Comparison of ENCODE assay signal across 17 cellular contexts in genomic region chr7:825386-825785, GRCh38. TPM values are rescaled to one million over a fixed set of nuclear protein-coding genes. Genes with fewer than 3 reads are reported as not detected.
DNase-seq lines count a peak whose midpoint lies in the region; ATAC-seq, FAIRE-seq and TF ChIP-seq lines count a peak whose summit lies in the region.
"Had no signal": no experiment of that assay in that cellular context is flagged by ENCODE, and none has a peak within 500 bp of the region (broad histone marks: within the 10 kb centered on the region; RNA-seq: fewer than 3 reads in every experiment).

No MANE protein-coding gene starts in this region.

- peaks cover 96% of the 10 kb centered on the region for H3K79me2 ChIP-seq in mammary epithelial cell (ENCODE audit: insufficient read depth, low read length)

- dilution Hi-C loops in mammary epithelial cell (cut with HindIII; ENCODE audit: low sequenced_read_pairs) = no loop called here

- H4K91ac ChIP-seq in mesenchymal stem cell (ENCODE audit: low read length) = no peak overlapping the region

- TF ChIP-seq CTCF in breast epithelium (IDR thresholded peaks at IDR 0.05) (no peak), mammary epithelial cell (conservative IDR thresholded peaks at IDR 0.05 in 1 of 2, IDR thresholded peaks at IDR 0.05 in 1 of 2; ENCODE audit: extremely low read depth in 1 of 2, insufficient read depth in 1 of 2, low read depth in 1 of 2, low read length in 2 of 2) (no peak), choroid plexus epithelial cell (conservative IDR thresholded peaks at IDR 0.05; ENCODE audit: low read depth, low read length) (no peak), upper lobe of left lung (IDR thresholded peaks at IDR 0.05) (no peak)

- no peak overlapping the region for H2AK5ac ChIP-seq in mesenchymal stem cell (ENCODE audit: low read length, severe bottlenecking)

- peak in 1 of 2 donors; percentile 39 for ATAC-seq in upper lobe of left lung (ENCODE audit: low FRiP score in 2 of 2)
- ATAC-seq in HG02970 (IDR thresholded peaks at IDR 0.05; ENCODE audit: low FRiP score, unreplicated experiment) = no peak
- ATAC-seq: mucosa of descending colon had no signal

- no peak overlapping the region for H2BK5ac ChIP-seq in mesenchymal stem cell (ENCODE audit: low read depth, low read length, poor library complexity, severe bottlenecking)

- H3K79me1 ChIP-seq in mesenchymal stem cell (replicated peaks; ENCODE audit: low read length, poor library complexity, severe bottlenecking) = peaks cover 6% of the 10 kb centered on the region

- H3K23ac ChIP-seq in mesenchymal stem cell (ENCODE audit: low read length in 2 of 2) = no peak overlapping the region

- H2BK120ac ChIP-seq in mesenchymal stem cell (ENCODE audit: low read depth, low read length) = no peak overlapping the region

- 96% methylated on average over 6 of the region's 6 CpGs for WGBS in mammary epithelial cell (ENCODE audit: low coverage, missing lambda C conversion rate)
- WGBS in mesenchymal stem cell = 86% methylated on average over 5 of the region's 6 CpGs
- WGBS in upper lobe of left lung, 2 donors = 76 to 78% methylated on average over 6 of the region's 6 CpGs

- H3K14ac ChIP-seq in mesenchymal stem cell (ENCODE audit: low read length in 2 of 2) = no peak overlapping the region

- H3K27ac ChIP-seq in breast epithelium (peak overlapping the region; percentile 64 to 73), mammary epithelial cell (ENCODE audit: insufficient read depth, low read depth, low read length) (no peak overlapping the region), mesenchymal stem cell (ENCODE audit: low read length, poor library complexity, severe bottlenecking) (no peak overlapping the region), upper lobe of left lung (peak overlapping the region in 3 of 4 donors; percentile 41 to 84 (median 72))
- H3K27ac ChIP-seq: parathyroid adenoma had no signal

- H3K27me3 ChIP-seq in breast epithelium = no peaks in the 10 kb centered on the region
- no peaks in the 10 kb centered on the region for H3K27me3 ChIP-seq in mammary epithelial cell (ENCODE audit: insufficient read depth, low read length)
- no peaks in the 10 kb centered on the region for H3K27me3 ChIP-seq in mesenchymal stem cell (ENCODE audit: control insufficient read depth in 1 of 2, insufficient read depth in 1 of 2, low read length in 2 of 2)
- H3K27me3 ChIP-seq in upper lobe of left lung = no peaks in the 10 kb centered on the region

- DNase-seq in breast epithelium (ENCODE audit: low spot score in 2 of 2) (no peak), mammary epithelial cell (no peak), choroid plexus epithelial cell (ENCODE audit: low read depth) (peak; percentile 64), mesenchymal stem cell (no peak), upper lobe of left lung (no peak), GM12892 (ENCODE audit: insufficient read length) (no peak), erythroblast (lab: John Stamatoyannopoulos, UW) (no peak)
- DNase-seq: 8988T; activated CD4-positive, alpha-beta T cell treated with anti-CD3 and anti-CD28 coated beads for 4 hours; NCI-H1930; NCI-H748 treated with DMSO at 0.1 percent for 48 hours; trophoblast cell had no signal

- in situ Hi-C loops in mammary epithelial cell (cut with MboI; ENCODE audit: low sequenced_read_pairs in 2 of 2) = no loop called here

- FAIRE-seq in GM12892 (lab: Jason Lieb, UNC) = no peak
- FAIRE-seq: GM19239, HTR-8/SVneo had no signal

- no peaks in the 10 kb centered on the region for H3K36me3 ChIP-seq in breast epithelium
- H3K36me3 ChIP-seq in mammary epithelial cell (ENCODE audit: insufficient read depth, low read length) = no peaks in the 10 kb centered on the region
- H3K36me3 ChIP-seq in mesenchymal stem cell (ENCODE audit: control insufficient read depth in 1 of 2, insufficient read depth in 2 of 2, low read depth in 1 of 2, low read length in 2 of 2) = peaks cover 17 to 22% of the 10 kb centered on the region in 2 experiments
- H3K36me3 ChIP-seq in upper lobe of left lung = peaks cover 0 to 3% (median 0%) of the 10 kb centered on the region in 4 donors

- no TSS peak for BruUV-seq in mammary epithelial cell (replicated peaks; lab: Mats Ljungman, UMichigan)

- no peak for TF ChIP-seq POLR2A in breast epithelium (IDR thresholded peaks at IDR 0.05)
- no peak for TF ChIP-seq POLR2A in upper lobe of left lung (IDR thresholded peaks at IDR 0.05)
- no peak for TF ChIP-seq POLR2A in GM12892 (IDR thresholded peaks at IDR 0.05; ENCODE audit: low read depth, low read length)
- TF ChIP-seq POLR2A in erythroblast (IDR thresholded peaks at IDR 0.05; ENCODE audit: low read length) = no peak

- H4K20me1 ChIP-seq in mammary epithelial cell (ENCODE audit: insufficient read depth, low read length) = no peaks in the 10 kb centered on the region

- intact Hi-C loops in breast epithelium (cut with DNase I; ENCODE audit: low total_unique reads) = no loop called here
- intact Hi-C loops in mammary epithelial cell (cut with micrococcal nuclease) = no loop called here

- H2AFZ ChIP-seq in mammary epithelial cell (ENCODE audit: low read depth, low read length) = no peak overlapping the region
- H2AFZ ChIP-seq in mesenchymal stem cell (ENCODE audit: low read depth, low read length) = no peak overlapping the region
- H2AFZ ChIP-seq: parathyroid adenoma had no signal

- no peak overlapping the region for H2BK15ac ChIP-seq in mesenchymal stem cell (ENCODE audit: low read depth, poor library complexity, severe bottlenecking)

- no peaks in the 10 kb centered on the region for H3K9me3 ChIP-seq in breast epithelium
- no peaks in the 10 kb centered on the region for H3K9me3 ChIP-seq in mammary epithelial cell (replicated peaks; ENCODE audit: insufficient read depth, low read length)
- H3K9me3 ChIP-seq in mesenchymal stem cell (ENCODE audit: control insufficient read depth, low read length) = no peaks in the 10 kb centered on the region
- H3K9me3 ChIP-seq in upper lobe of left lung = no peaks in the 10 kb centered on the region
- H3K9me3 ChIP-seq: mucosa of descending colon had no signal

- no peak for TF ChIP-seq EP300 in upper lobe of left lung (IDR thresholded peaks at IDR 0.05)

- no peak overlapping the region for H3K18ac ChIP-seq in mesenchymal stem cell (ENCODE audit: low read depth in 1 of 2, low read length in 2 of 2)

- no peak overlapping the region for H4K8ac ChIP-seq in mesenchymal stem cell (ENCODE audit: low read length)

- CTCF ChIA-PET in mammary epithelial cell (lab: Charles Lee; ENCODE audit: low non-redundant PET) = no interaction called here

- no peak overlapping the region for H3K4me2 ChIP-seq in mammary epithelial cell (ENCODE audit: insufficient read depth, low read depth, low read length)
- no peak overlapping the region for H3K4me2 ChIP-seq in mesenchymal stem cell (ENCODE audit: low read length, poor library complexity, severe bottlenecking)

- H3K4ac ChIP-seq in mesenchymal stem cell (ENCODE audit: low read depth in 1 of 2, low read length in 2 of 2) = no peak overlapping the region

- H2BK12ac ChIP-seq in mesenchymal stem cell (ENCODE audit: low read length in 2 of 2) = no peak overlapping the region

- H3K4me3 ChIP-seq in breast epithelium (peak overlapping the region in 1 of 3 donors; percentile 26), mammary epithelial cell (replicated peaks in 1 of 3; ENCODE audit: insufficient read depth in 1 of 3, low read depth in 2 of 3, low read length in 3 of 3) (no peak overlapping the region), choroid plexus epithelial cell (ENCODE audit: low read depth, low read length) (no peak overlapping the region), mesenchymal stem cell (ENCODE audit: insufficient read depth in 1 of 2, low read depth in 1 of 2, low read length in 2 of 2) (peak overlapping the region in 1 of 2 experiments; percentile 48), upper lobe of left lung (no peak overlapping the region)
- H3K4me3 ChIP-seq: mucosa of descending colon had no signal

- peaks cover 0 to 19% of the 10 kb centered on the region in 2 donors for H3K4me1 ChIP-seq in breast epithelium
- peaks cover 26% of the 10 kb centered on the region for H3K4me1 ChIP-seq in mammary epithelial cell (ENCODE audit: insufficient read depth, low read length)
- H3K4me1 ChIP-seq in mesenchymal stem cell (ENCODE audit: control insufficient read depth, insufficient read depth, low read depth, low read length) = peaks cover 15% of the 10 kb centered on the region
- H3K4me1 ChIP-seq in upper lobe of left lung = peaks cover 22 to 58% (median 47%) of the 10 kb centered on the region in 4 donors

- H3K9ac ChIP-seq in mammary epithelial cell (ENCODE audit: insufficient read depth, low read length) (no peak overlapping the region), mesenchymal stem cell (ENCODE audit: low read length) (peak overlapping the region; percentile 88)
- H3K9ac ChIP-seq: parathyroid adenoma had no signal

RNA-seq across cellular contexts. Expression of gene SUN1, which starts 6.9 kb away (rescaled TPM):
- total RNA-seq in breast epithelium = 100 to 1,000 TPM; 153 to 189 (median 160) TPM
- total RNA-seq in mammary epithelial cell = 100 to 1,000 TPM; 135 to 191 TPM
- 176 TPM for polyA plus RNA-seq in mammary epithelial cell
- 160 TPM for polyA minus RNA-seq in mammary epithelial cell
- polyA plus RNA-seq in mesenchymal stem cell (2013, experiment 1 of 2) = 67.0 TPM
- 68.6 TPM for polyA plus RNA-seq in mesenchymal stem cell (2013, experiment 2 of 2)
- 100 to 1,000 TPM; 107 to 196 (median 127) TPM for total RNA-seq in upper lobe of left lung
- polyA plus RNA-seq in GM12892 (2012; ENCODE audit: missing spikeins) = 57.6 TPM

RNA-seq across cellular contexts. Expression of gene GET4, which starts 51.0 kb away (rescaled TPM):
- total RNA-seq in breast epithelium = 10 to 100 TPM; 23.7 to 33.4 (median 29.5) TPM
- total RNA-seq in mammary epithelial cell = 10 to 100 TPM; 26.0 to 40.8 TPM
- polyA plus RNA-seq in mammary epithelial cell = 28.5 TPM
- 24.8 TPM for polyA minus RNA-seq in mammary epithelial cell
- polyA plus RNA-seq in mesenchymal stem cell (2013, experiment 1 of 2) = 23.7 TPM
- 23.3 TPM for polyA plus RNA-seq in mesenchymal stem cell (2013, experiment 2 of 2)
- 10 to 100 TPM; 26.0 to 82.6 (median 40.8) TPM for total RNA-seq in upper lobe of left lung
- polyA plus RNA-seq in GM12892 (2012; ENCODE audit: missing spikeins) = 18.8 TPM

Comparison
In these comparisons a context has a peak if more than half of its experiments do, and no peak if none do; other contexts are left out.
1. H3K27ac ChIP-seq: peak in breast epithelium (2 of 2) and upper lobe of left lung (3 of 4); none in mammary epithelial cell (single experiment) and mesenchymal stem cell (single experiment).